Comparison of ENCODE assay signal across 8 cellular contexts in genomic region chr3:39260957-39261356, GRCh38. TPM values are rescaled to one million over a fixed set of nuclear protein-coding genes. Genes with fewer than 3 reads are reported as not detected.
DNase-seq lines count a peak whose midpoint lies in the region; ATAC-seq and TF ChIP-seq lines count a peak whose summit lies in the region.

No MANE protein-coding gene starts in this region.

- H3K36me3 Mint-ChIP-seq in activated T-helper 2 cell treated with anti-CD3 and anti-CD28 coated beads, Interferon-gamma antibody, Interleukin-2, Interleukin-4, amounts not matched to agents 10 μg/mL and 5 μg/mL and 100 μg/mL, durations not matched to agents 14 hours and 24 hours and 36 hours (ENCODE audit: low read depth), result peaks cover 1% of the 10 kb centered on the region
- H3K36me3 Mint-ChIP-seq in osteocyte (ENCODE audit: unreplicated experiment), result no peaks in the 10 kb centered on the region

- DNase-seq in DMS153 (lab: John Stamatoyannopoulos, UW), result peak; percentile 14
- no peak for DNase-seq in DMS153 treated with DMSO at 0.1 percent for 48 hours (lab: John Stamatoyannopoulos, UW; ENCODE audit: unreplicated experiment)
- peak; percentile 92 for DNase-seq in NOMO-1 treated with dmso at 0.1 percent for 144 hours (lab: John Stamatoyannopoulos, UW; ENCODE audit: unreplicated experiment)
- peak; percentile 71 for DNase-seq in activated T-helper 2 cell treated with anti-CD3 and anti-CD28 coated beads, Interferon-gamma antibody, Interleukin-2, Interleukin-4, amounts not matched to agents 10 μg/mL and 5 μg/mL and 100 μg/mL, durations not matched to agents 14 hours and 24 hours and 36 hours (ENCODE audit: low spot score)
- DNase-seq in fibroblast of the aortic adventitia (ENCODE audit: low read depth), result peak; percentile 84
- DNase-seq in osteocyte (ENCODE audit: extremely low spot score, unreplicated experiment), result peak; percentile 85
- no peak for DNase-seq in SK-N-DZ (ENCODE audit: low spot score)

- intact Hi-C loops in activated T-helper 2 cell treated with anti-CD3 and anti-CD28 coated beads, Interferon-gamma antibody, Interleukin-2, Interleukin-4, amounts not matched to agents 10 μg/mL and 5 μg/mL and 100 μg/mL, durations not matched to agents 14 hours and 24 hours and 36 hours (cut with micrococcal nuclease), result no loop called here

- H3K27me3 Mint-ChIP-seq in activated T-helper 2 cell treated with anti-CD3 and anti-CD28 coated beads, Interferon-gamma antibody, Interleukin-2, Interleukin-4, amounts not matched to agents 10 μg/mL and 5 μg/mL and 100 μg/mL, durations not matched to agents 14 hours and 24 hours and 36 hours (ENCODE audit: low read depth), result no peaks in the 10 kb centered on the region
- peaks cover 41% of the 10 kb centered on the region for H3K27me3 Mint-ChIP-seq in osteocyte (ENCODE audit: unreplicated experiment)

- peak; percentile 41 for TF ChIP-seq CTCF in fibroblast of the aortic adventitia (IDR thresholded peaks at IDR 0.05; ENCODE audit: insufficient read depth, low read length)
- peak; percentile 46 for TF ChIP-seq CTCF in osteocyte (IDR thresholded peaks at IDR 0.05)

- H3K9me3 Mint-ChIP-seq in activated T-helper 2 cell treated with anti-CD3 and anti-CD28 coated beads, Interferon-gamma antibody, Interleukin-2, Interleukin-4, amounts not matched to agents 10 μg/mL and 5 μg/mL and 100 μg/mL, durations not matched to agents 14 hours and 24 hours and 36 hours, result peaks cover 4% of the 10 kb centered on the region
- H3K9me3 Mint-ChIP-seq in osteocyte (ENCODE audit: unreplicated experiment), result no peaks in the 10 kb centered on the region

- H3K27ac Mint-ChIP-seq in activated T-helper 2 cell treated with anti-CD3 and anti-CD28 coated beads, Interferon-gamma antibody, Interleukin-2, Interleukin-4, amounts not matched to agents 10 μg/mL and 5 μg/mL and 100 μg/mL, durations not matched to agents 14 hours and 24 hours and 36 hours, result peak overlapping the region; percentile 76
- no peak overlapping the region for H3K27ac Mint-ChIP-seq in osteocyte (ENCODE audit: unreplicated experiment)

- peak; percentile 49 for ATAC-seq in HG02678 (IDR thresholded peaks at IDR 0.05; ENCODE audit: unreplicated experiment)

- no peak overlapping the region for H3K4me3 Mint-ChIP-seq in activated T-helper 2 cell treated with anti-CD3 and anti-CD28 coated beads, Interferon-gamma antibody, Interleukin-2, Interleukin-4, amounts not matched to agents 10 μg/mL and 5 μg/mL and 100 μg/mL, durations not matched to agents 14 hours and 24 hours and 36 hours (ENCODE audit: low read depth)
- H3K4me3 Mint-ChIP-seq in osteocyte (ENCODE audit: unreplicated experiment), result no peak overlapping the region

- peaks cover 69% of the 10 kb centered on the region for H3K4me1 Mint-ChIP-seq in activated T-helper 2 cell treated with anti-CD3 and anti-CD28 coated beads, Interferon-gamma antibody, Interleukin-2, Interleukin-4, amounts not matched to agents 10 μg/mL and 5 μg/mL and 100 μg/mL, durations not matched to agents 14 hours and 24 hours and 36 hours (ENCODE audit: low read depth)
- H3K4me1 Mint-ChIP-seq in osteocyte (ENCODE audit: unreplicated experiment), result peaks cover 3% of the 10 kb centered on the region

- H3K4me3 ChIP-seq in fibroblast of the aortic adventitia (ENCODE audit: low read depth, low read length), result no peak overlapping the region

RNA-seq across cellular contexts. Expression of gene CX3CR1, which starts 18.9 kb away (rescaled TPM):
- 0.48 and 0.52 TPM in 2 replicates for total RNA-seq in activated T-helper 2 cell treated with anti-CD3 and anti-CD28 coated beads, Interferon-gamma antibody, Interleukin-2, Interleukin-4, amounts not matched to agents 10 μg/mL and 5 μg/mL and 100 μg/mL, durations not matched to agents 14 hours and 24 hours and 36 hours
- total RNA-seq in fibroblast of the aortic adventitia (ENCODE audit: low replicate concordance), result not detected in 2 replicates
- not detected in 2 replicates for total RNA-seq in osteocyte
- polyA plus RNA-seq in SK-N-DZ (2014; cell fraction: cytosol; rRNA removed), result not detected in 2 replicates
- not detected in 2 replicates for polyA plus RNA-seq in SK-N-DZ (2014; cell fraction: nucleus; rRNA removed)

Comparison
In these comparisons a context has a peak if more than half of its experiments do, and no peak if none do; other contexts are left out.
1. DNase-seq: peak in DMS153 (single experiment), NOMO-1 treated with dmso at 0.1 percent for 144 hours (single experiment), activated T-helper 2 cell treated with anti-CD3 and anti-CD28 coated beads, Interferon-gamma antibody, Interleukin-2, Interleukin-4, amounts not matched to agents 10 μg/mL and 5 μg/mL and 100 μg/mL, durations not matched to agents 14 hours and 24 hours and 36 hours (single experiment), fibroblast of the aortic adventitia (single experiment) and osteocyte (single experiment); none in DMS153 treated with DMSO at 0.1 percent for 48 hours (single experiment) and SK-N-DZ (single experiment).